In genomic region chr1:112956503-112957132, GRCh38 we compare ENCODE assay signal across 8 cellular contexts. TPM values are rescaled to one million over a fixed set of nuclear protein-coding genes. Genes with fewer than 3 reads are reported as not detected.
DNase-seq lines count a peak whose midpoint lies in the region; ATAC-seq and TF ChIP-seq lines count a peak whose summit lies in the region.

No MANE protein-coding gene starts in this region.

- TSS peak; percentile 45 for BruUV-seq in MCF 10A (replicated peaks; lab: Mats Ljungman, UMichigan)

- no peaks in the 10 kb centered on the region for H3K27me3 Mint-ChIP-seq in MCF 10A (ENCODE audit: insufficient read depth, unreplicated experiment)

- peaks cover 10% of the 10 kb centered on the region for H3K36me3 ChIP-seq in SJCRH30

- no peaks in the 10 kb centered on the region for H3K9me3 Mint-ChIP-seq in MCF 10A (ENCODE audit: unreplicated experiment)

- intact Hi-C loops in MCF 10A (cut with micrococcal nuclease), result loop anchor here (2.0 to 5.0 kb wide), 2 partner anchors 36 to 78 kb away; no protein-coding TSS in a partner anchor

- H3K27ac ChIP-seq in SJCRH30, result peak overlapping the region; percentile 85

- no peaks in the 10 kb centered on the region for H3K27me3 ChIP-seq in SJCRH30

- H3K36me3 Mint-ChIP-seq in MCF 10A (ENCODE audit: insufficient read depth, unreplicated experiment), result peaks cover 46% of the 10 kb centered on the region

- no peak for TF ChIP-seq CTCF in GM12865 (IDR thresholded peaks at IDR 0.05; ENCODE audit: insufficient read depth, low read depth, low read length, missing control alignments)
- no peak for TF ChIP-seq CTCF in MCF 10A (IDR thresholded peaks at IDR 0.05; ENCODE audit: unreplicated experiment)

- H3K9me3 ChIP-seq in SJCRH30 (replicated peaks), result no peaks in the 10 kb centered on the region

- no peaks in the 10 kb centered on the region for H3K4me1 ChIP-seq in SJCRH30

- H3K27ac Mint-ChIP-seq in MCF 10A (ENCODE audit: low read depth, unreplicated experiment), result peak overlapping the region; percentile 91

- ATAC-seq in HG02642 (IDR thresholded peaks at IDR 0.05; ENCODE audit: poor library complexity, unreplicated experiment) (peak; percentile 5), left lobe of liver (peak; percentile 58)

- DNase-seq in GM12865 (ENCODE audit: low read depth) (peak; percentile 59), SJCRH30 (no peak), MCF 10A (ENCODE audit: unreplicated experiment) (peak; percentile 59), left lobe of liver (ENCODE audit: low spot score) (peak; percentile 70), cortex of kidney (lab: John Stamatoyannopoulos, UW) (no peak), NCI-H2081 treated with DMSO at 0.1 percent for 48 hours (lab: John Stamatoyannopoulos, UW) (no peak)
- DNase-seq in stimulated activated CD4-positive, alpha-beta T cell treated with anti-CD3 and anti-CD28 coated beads, Interleukin-2, amount 100 ng/mL, for 4 hours (ENCODE audit: low read depth), result peak; percentile 20

- H3K4me1 Mint-ChIP-seq in MCF 10A (ENCODE audit: insufficient read depth, unreplicated experiment), result peaks cover 45% of the 10 kb centered on the region

- H3K4me3 ChIP-seq in GM12865 (ENCODE audit: low read depth, low read length), result peak overlapping the region; percentile 79
- peak overlapping the region; percentile 87 for H3K4me3 ChIP-seq in SJCRH30

- POLR2A ChIA-PET in MCF 10A (lab: Yijun Ruan, JAX), result interaction anchor here (0.6 to 8.8 kb wide), 36 partner anchors 9 to 440 kb away, joined by 3 to 287 read pairs (median 4); partner anchors contain the start of genes LRIG2 and PPM1J

- CTCF ChIA-PET in MCF 10A (lab: Yijun Ruan, JAX), result interaction anchor here (0.7 to 2.4 kb wide), 13 partner anchors 10 to 240 kb away, joined by 3 to 11 read pairs (median 4); partner anchors contain the start of gene LRIG2

- H3K4me3 Mint-ChIP-seq in MCF 10A (ENCODE audit: unreplicated experiment), result peak overlapping the region; percentile 78

RNA-seq across cellular contexts. Expression of gene SLC16A1, which starts 0.6 kb away (rescaled TPM):
- total RNA-seq in SJCRH30 (2014; rRNA removed; shearing (Covaris generic)), result 150 and 153 TPM in 2 replicates
- total RNA-seq in MCF 10A (2022), result 142 and 148 TPM in 2 replicates
- total RNA-seq in left lobe of liver, result 29.2 TPM

Comparison
In these comparisons a context has a peak if more than half of its experiments do, and no peak if none do; other contexts are left out.
1. DNase-seq: peak in GM12865 (single experiment), MCF 10A (single experiment), left lobe of liver (single experiment) and stimulated activated CD4-positive, alpha-beta T cell treated with anti-CD3 and anti-CD28 coated beads, Interleukin-2, amount 100 ng/mL, for 4 hours (single experiment); none in SJCRH30 (0 of 2), cortex of kidney (single experiment) and NCI-H2081 treated with DMSO at 0.1 percent for 48 hours (single experiment).